Comparison of ENCODE assay signal across 7 cellular contexts in the genomic region with DNA sequence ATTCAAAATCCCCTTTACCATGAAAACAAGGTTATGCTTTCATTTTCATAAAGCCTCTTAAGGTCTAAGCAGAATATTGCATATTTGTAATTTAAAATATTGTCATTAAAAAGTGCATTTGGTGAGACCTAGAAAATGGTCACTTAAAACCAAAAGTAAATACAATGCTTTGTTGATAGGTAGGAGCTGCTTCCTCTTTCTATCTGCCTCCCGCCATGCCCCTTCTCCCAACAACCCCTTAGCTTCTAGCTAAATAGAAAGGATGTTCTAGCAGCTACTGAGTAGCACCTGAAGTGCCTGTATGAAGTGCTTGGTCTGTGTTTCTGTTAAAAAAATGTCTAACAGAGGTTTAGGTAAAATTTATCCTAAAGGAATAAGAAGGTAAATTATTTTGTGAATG.
A peak's percentile ranks its signal among the peaks of the same experiment; 100 is the strongest.
DNase-seq lines count a peak whose midpoint lies in the region; ATAC-seq and TF ChIP-seq lines count a peak whose summit lies in the region.
"Not testable (repeated sequence)": the region's sequence is repeated elsewhere in the genome, so short reads cannot be mapped to it uniquely, and the experiment has no call there.

No MANE protein-coding gene starts in this region.

- H3K27ac ChIP-seq in OCI-LY7 (ENCODE audit: low read depth, low read length, poor library complexity, severe bottlenecking) = not testable (repeated sequence)

- not testable (repeated sequence) for TF ChIP-seq CTCF in OCI-LY7 (conservative IDR thresholded peaks at IDR 0.05; ENCODE audit: low read length)

- CTCF ChIA-PET in OCI-LY7 (lab: Charles Lee; ENCODE audit: unreplicated experiment) = not testable (repeated sequence)

- peak; percentile 0 for DNase-seq in OCI-LY7 (ENCODE audit: low spot score)

- not testable (repeated sequence) for BruUV-seq in OCI-LY7 (replicated peaks; lab: Mats Ljungman, UMichigan)

- intact Hi-C loops in OCI-LY7 (cut with micrococcal nuclease; ENCODE audit: unreplicated experiment) = not testable (repeated sequence)

- H3K9me2 ChIP-seq in OCI-LY7 (ENCODE audit: insufficient read depth, low read length) = not testable (repeated sequence)

- not testable (repeated sequence) for H3K4me1 ChIP-seq in OCI-LY7 (ENCODE audit: insufficient read depth, low read length, poor library complexity, severe bottlenecking)

- peak; percentile 92 for ATAC-seq in GM18868 (IDR thresholded peaks at IDR 0.05; ENCODE audit: unreplicated experiment)
- peak; percentile 74 for ATAC-seq in GM19397 (IDR thresholded peaks at IDR 0.05; ENCODE audit: unreplicated experiment)
- ATAC-seq in GM21528 (IDR thresholded peaks at IDR 0.05; ENCODE audit: low FRiP score, unreplicated experiment) = peak; percentile 77
- ATAC-seq in HG02759 (IDR thresholded peaks at IDR 0.05; ENCODE audit: unreplicated experiment) = peak; percentile 70
- peak; percentile 62 for ATAC-seq in HG03064 (IDR thresholded peaks at IDR 0.05; ENCODE audit: low read depth, unreplicated experiment)
- ATAC-seq in HG03378 (IDR thresholded peaks at IDR 0.05; ENCODE audit: unreplicated experiment) = peak; percentile 80

- POLR2A ChIA-PET in OCI-LY7 (lab: Charles Lee) = not testable (repeated sequence)

- not testable (repeated sequence) for H3K36me3 ChIP-seq in OCI-LY7 (ENCODE audit: insufficient read depth, low read length)

- H2AFZ ChIP-seq in OCI-LY7 (ENCODE audit: low read length) = not testable (repeated sequence)

- not testable (repeated sequence) for H3K4me3 ChIP-seq in OCI-LY7 (ENCODE audit: low read depth, low read length, poor library complexity, severe bottlenecking)

- H4K20me1 ChIP-seq in OCI-LY7 (ENCODE audit: insufficient read depth, low read length) = not testable (repeated sequence)

- H3K4me2 ChIP-seq in OCI-LY7 (ENCODE audit: low read length) = not testable (repeated sequence)

- not testable (repeated sequence) for H3K79me2 ChIP-seq in OCI-LY7 (ENCODE audit: insufficient read depth, low read depth, low read length)

- not testable (repeated sequence) for H3K9me3 ChIP-seq in OCI-LY7 (ENCODE audit: low read length)
